Comparison of ENCODE assay signal across 9 cellular contexts in the genomic region with DNA sequence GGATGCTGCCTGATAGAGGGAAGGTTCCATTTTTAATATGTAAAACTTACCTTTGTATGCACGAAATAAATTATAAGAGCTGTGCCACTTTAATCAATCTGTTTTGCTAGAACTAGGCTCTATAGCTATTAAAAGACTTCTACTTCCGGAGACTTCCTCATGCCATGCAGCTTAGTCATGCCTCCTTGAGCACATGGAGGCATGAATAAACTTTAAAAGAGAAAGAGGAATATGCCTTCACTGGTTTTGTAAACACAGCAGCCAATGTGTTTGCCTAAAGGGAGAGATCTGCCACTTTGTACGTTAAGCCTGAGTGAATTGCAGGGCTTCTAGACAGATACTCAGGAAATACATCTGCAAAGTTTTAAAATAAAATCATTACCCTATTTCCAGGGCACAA.
DNase-seq lines count a peak whose midpoint lies in the region; TF ChIP-seq lines count a peak whose summit lies in the region.
"Had no signal": no experiment of that assay in that cellular context is flagged by ENCODE, and none has a peak within 500 bp of the region (broad histone marks: within the 10 kb centered on the region; RNA-seq: fewer than 3 reads in every experiment).

No MANE protein-coding gene starts in this region.

- peaks cover 12% of the 10 kb centered on the region for H3K4me1 ChIP-seq in hepatocyte (ENCODE audit: insufficient read depth)
- H3K4me1 ChIP-seq in tibial artery, result peaks cover 0 to 7% (median 5%) of the 10 kb centered on the region in 4 donors

- intact Hi-C loops in tibial artery (cut with DNase I; ENCODE audit: low total_unique reads), result no loop called here

- H3K79me2 ChIP-seq in hepatocyte, result no peaks in the 10 kb centered on the region

- DNase-seq in NCI-H1092 treated with DMSO at 0.1 percent for 48 hours (lab: John Stamatoyannopoulos, UW) (peak; percentile 18), NCI-H1092 (lab: John Stamatoyannopoulos, UW) (no peak), SK-MEL-5 (ENCODE audit: low read depth, low spot score) (peak; percentile 41), hepatocyte (ENCODE audit: low spot score) (peak; percentile 66), tibial artery (no peak), OCI-M2 (lab: John Stamatoyannopoulos, UW; ENCODE audit: unreplicated experiment) (no peak)
- DNase-seq in activated CD4-positive, CD25-positive, alpha-beta regulatory T cell treated with anti-CD3 and anti-CD28 coated beads, Interleukin-2, amount 50 U/mL, for 72 hours, result no peak
- no peak for DNase-seq in stimulated activated CD4-positive, alpha-beta T cell treated with anti-CD3 and anti-CD28 coated beads, Interleukin-2, amount 100 ng/mL, for 48 hours
- DNase-seq: 8988T had no signal

- H3K27me3 ChIP-seq in hepatocyte (no peaks in the 10 kb centered on the region), tibial artery (no peaks in the 10 kb centered on the region)

- H3K9me3 ChIP-seq in hepatocyte (ENCODE audit: low read depth) (no peaks in the 10 kb centered on the region), tibial artery (no peaks in the 10 kb centered on the region)

- H3K27ac ChIP-seq in hepatocyte (peak overlapping the region; percentile 82), tibial artery (peak overlapping the region; percentile 43 to 53)

- H4K20me1 ChIP-seq in hepatocyte (ENCODE audit: insufficient read depth, poor library complexity, severe bottlenecking), result no peaks in the 10 kb centered on the region

- H2AFZ ChIP-seq in hepatocyte, result peak overlapping the region; percentile 58

- WGBS in hepatocyte (ENCODE audit: low lambda C conversion rate, missing lambda C conversion rate), result 20% methylated on average over 3 of the region's 3 CpGs

- peak overlapping the region; percentile 50 for H3K4me2 ChIP-seq in hepatocyte

- TF ChIP-seq CTCF in hepatocyte (IDR thresholded peaks at IDR 0.05; ENCODE audit: poor library complexity) (no peak), tibial artery (IDR thresholded peaks at IDR 0.05) (no peak)

- H3K9me2 ChIP-seq in hepatocyte (replicated peaks; ENCODE audit: insufficient read depth), result no peaks in the 10 kb centered on the region

- in situ Hi-C loops in SK-MEL-5 (cut with HindIII; ENCODE audit: low pct_unique_long_range_greater_than_20kb, low sequenced_read_pairs), result no loop called here

- H3K4me3 ChIP-seq in hepatocyte (no peak overlapping the region), tibial artery (peak overlapping the region; percentile 35 to 36)

- H3K36me3 ChIP-seq in hepatocyte (replicated peaks; ENCODE audit: insufficient read depth, low read depth) (no peaks in the 10 kb centered on the region), tibial artery (no peaks in the 10 kb centered on the region)

Comparison
In these comparisons a context has a peak if more than half of its experiments do, and no peak if none do; other contexts are left out.
1. DNase-seq: peak in NCI-H1092 treated with DMSO at 0.1 percent for 48 hours (single experiment), SK-MEL-5 (single experiment) and hepatocyte (single experiment); none in NCI-H1092 (single experiment), tibial artery (0 of 2), OCI-M2 (single experiment), activated CD4-positive, CD25-positive, alpha-beta regulatory T cell treated with anti-CD3 and anti-CD28 coated beads, Interleukin-2, amount 50 U/mL, for 72 hours (single experiment) and stimulated activated CD4-positive, alpha-beta T cell treated with anti-CD3 and anti-CD28 coated beads, Interleukin-2, amount 100 ng/mL, for 48 hours (0 of 2).